In the genomic region with DNA sequence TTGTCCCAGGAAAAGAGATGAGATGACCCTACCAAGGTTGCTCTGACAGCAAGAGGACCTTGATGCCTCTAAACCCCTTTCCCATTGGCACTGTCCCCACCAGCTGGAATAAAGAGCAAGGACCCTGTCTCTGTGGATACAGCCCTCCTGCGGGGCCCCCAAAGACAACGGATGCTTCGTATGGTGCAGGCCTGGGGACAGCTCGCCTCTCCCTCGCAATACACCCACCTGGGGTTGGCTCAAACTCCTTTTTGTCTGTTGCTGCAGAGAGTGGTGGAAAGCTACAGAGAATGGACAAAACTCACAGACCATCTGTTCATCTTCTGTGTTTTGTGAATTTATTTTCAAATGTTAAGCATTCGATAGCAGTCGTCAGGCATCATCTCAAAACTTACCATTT, we compare ENCODE assay signal across 9 cellular contexts. TPM values are rescaled to one million over a fixed set of nuclear protein-coding genes. Genes with fewer than 3 reads are reported as not detected.
"Had no signal": no experiment of that assay in that cellular context is flagged by ENCODE, and none has a peak within 500 bp of the region (broad histone marks: within the 10 kb centered on the region; RNA-seq: fewer than 3 reads in every experiment).

No MANE protein-coding gene starts in this region.

- H3K27ac ChIP-seq: HL-60 had no signal

- H3K4me1 Mint-ChIP-seq: GM23338 had no signal

- H3K4me3 Mint-ChIP-seq: GM23338, HFFc6, IgD-negative memory B cell had no signal

- H3K36me3 Mint-ChIP-seq: IgD-negative memory B cell had no signal

- FAIRE-seq: H1, HepG2 had no signal

- H3K27ac Mint-ChIP-seq: GM23338, HFFc6 had no signal

- H3K9me3 Mint-ChIP-seq: GM23338 had no signal

- DNase-seq: H7, HFFc6 had no signal

- H3K4me3 ChIP-seq: GM23338, HAP-1 had no signal

RNA-seq across cellular contexts. Expression of gene CACNG3, which starts 27.6 kb away (rescaled TPM):
- total RNA-seq: GM23338, H1, H7, HepG2, HFFc6, HT1080 had no signal
